ENCODE assay signal across 16 cellular contexts in the genomic region with DNA sequence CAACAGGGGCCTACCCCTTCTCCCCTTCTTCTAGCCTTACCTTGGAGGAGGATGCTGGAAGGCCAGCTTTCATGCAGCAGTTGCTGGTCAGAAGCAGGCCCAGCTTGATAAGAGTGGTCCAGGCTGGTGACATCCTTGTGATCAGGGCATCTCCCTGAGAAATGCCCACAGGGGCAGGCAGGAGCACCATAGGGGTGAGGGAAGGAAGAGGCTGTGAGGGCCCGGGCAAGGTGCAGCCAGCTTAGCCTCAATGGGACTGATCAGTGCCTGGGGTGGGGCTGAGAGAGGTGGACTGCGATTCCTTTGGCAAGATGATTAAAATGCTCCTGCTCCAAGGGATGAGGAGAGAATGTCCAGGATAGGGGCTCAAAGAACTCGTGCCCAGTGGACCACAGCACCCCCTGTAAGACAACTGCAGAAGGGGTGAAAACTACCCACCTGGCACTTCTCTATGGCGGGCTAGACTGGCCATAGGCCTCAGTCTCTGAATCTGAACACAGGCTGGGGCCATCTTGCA. TPM values are rescaled to one million over a fixed set of nuclear protein-coding genes. Genes with fewer than 3 reads are reported as not detected.
A peak's percentile ranks its signal among the peaks of the same experiment; 100 is the strongest.
DNase-seq lines count a peak whose midpoint lies in the region; ATAC-seq, FAIRE-seq and TF ChIP-seq lines count a peak whose summit lies in the region.
"Had no signal": no experiment of that assay in that cellular context is flagged by ENCODE, and none has a peak within 500 bp of the region (broad histone marks: within the 10 kb centered on the region; RNA-seq: fewer than 3 reads in every experiment).

No MANE protein-coding gene starts in this region.

- H3K4me1 Mint-ChIP-seq in activated T-cell treated with anti-CD3 and anti-CD28 coated beads, Interleukin-2, amount 50 U/mL, for 72 hours (ENCODE audit: low read depth) = peaks cover 48% of the 10 kb centered on the region
- peaks cover 25% of the 10 kb centered on the region for H3K4me1 Mint-ChIP-seq in T-helper 2 cell treated with Interferon-gamma antibody and Interleukin-4, amounts not matched to agents 5 μg/mL and 100 μg/mL, for 36 hours (ENCODE audit: low read depth)

- H3K79me2 ChIP-seq in HepG2 (ENCODE audit: insufficient read depth, low read length) = peaks cover 23% of the 10 kb centered on the region

- no peak for TF ChIP-seq EP300 in HepG2 (IDR thresholded peaks at IDR 0.05; ENCODE audit: low read depth in 2 of 2, low read length in 2 of 2)
- TF ChIP-seq EP300 in HepG2 (CRISPR knock-in tag; IDR thresholded peaks at IDR 0.05; ENCODE audit: borderline replicate concordance) = no peak

- H3K4me1 ChIP-seq in HepG2 (ENCODE audit: insufficient read depth, low read length) (peaks cover 72% of the 10 kb centered on the region), gastrocnemius medialis (peaks cover 49 to 58% of the 10 kb centered on the region in 2 donors)

- FAIRE-seq in HepG2 (lab: Jason Lieb, UNC) = no peak
- FAIRE-seq: G401.6 had no signal

- TF ChIP-seq CTCF in HepG2 (CRISPR knock-in tag; IDR thresholded peaks at IDR 0.05) (no peak), gastrocnemius medialis (IDR thresholded peaks at IDR 0.05 in 4 of 5, conservative IDR thresholded peaks at IDR 0.05 in 1 of 5) (no peak)

- peak in 1 of 2 donors; percentile 64 for DNase-seq in activated T-cell treated with anti-CD3 and anti-CD28 coated beads, Interleukin-2, amount 50 U/mL, for 72 hours
- no peak for DNase-seq in activated T-cell treated with anti-CD3 and anti-CD28 coated beads, Interleukin-2, amount 50 U/mL, for 1 hour
- DNase-seq in T-helper 2 cell treated with Interferon-gamma antibody and Interleukin-4, amounts not matched to agents 5 μg/mL and 100 μg/mL, for 36 hours (ENCODE audit: low spot score) = no peak
- DNase-seq in HepG2 (ENCODE audit: low spot score) (no peak), gastrocnemius medialis (no peak)
- DNase-seq: foreskin melanocyte; KBM-7; kidney glomerular epithelial cell; NCI-H187 treated with DMSO at 0.1 percent for 48 hours; NK-92 treated with Interleukin-12 subunit alpha and Interleukin-12 subunit beta, amount 100 ng/mL, for 24 hours had no signal

- intact Hi-C loops in HepG2 (cut with micrococcal nuclease; ENCODE audit: unreplicated experiment) = no loop called here
- intact Hi-C loops in gastrocnemius medialis (cut with DNase I; ENCODE audit: low total_unique reads) = no loop called here

- TF ChIP-seq RAD21 in HepG2 (CRISPR knock-in tag; IDR thresholded peaks at IDR 0.05) = no peak

- H3K27me3 Mint-ChIP-seq in activated T-cell treated with anti-CD3 and anti-CD28 coated beads, Interleukin-2, amount 50 U/mL, for 72 hours (ENCODE audit: low read depth) = no peaks in the 10 kb centered on the region
- H3K27me3 Mint-ChIP-seq in T-helper 2 cell treated with Interferon-gamma antibody and Interleukin-4, amounts not matched to agents 5 μg/mL and 100 μg/mL, for 36 hours (ENCODE audit: low read depth) = peaks cover under 1% of the 10 kb centered on the region

- H3K9me3 Mint-ChIP-seq in activated T-cell treated with anti-CD3 and anti-CD28 coated beads, Interleukin-2, amount 50 U/mL, for 72 hours = no peaks in the 10 kb centered on the region
- no peaks in the 10 kb centered on the region for H3K9me3 Mint-ChIP-seq in T-helper 2 cell treated with Interferon-gamma antibody and Interleukin-4, amounts not matched to agents 5 μg/mL and 100 μg/mL, for 36 hours

- H3K4me3 ChIP-seq in HepG2 (replicated peaks in 1 of 3; ENCODE audit: insufficient read depth in 1 of 3, low read depth in 2 of 3, low read length in 3 of 3) = no peak overlapping the region
- no peak overlapping the region for H3K4me3 ChIP-seq in gastrocnemius medialis
- H3K4me3 ChIP-seq: SK-N-MC had no signal

- no peak overlapping the region for H3K9ac ChIP-seq in HepG2 (ENCODE audit: insufficient read depth, low read depth, low read length)

- no peak overlapping the region for H2AFZ ChIP-seq in HepG2 (ENCODE audit: low read length)

- H3K9me3 ChIP-seq in HepG2 (ENCODE audit: low read length) (no peaks in the 10 kb centered on the region), gastrocnemius medialis (no peaks in the 10 kb centered on the region)

- TF ChIP-seq POLR2A in HepG2 (IDR thresholded peaks at IDR 0.05; ENCODE audit: insufficient read depth in 1 of 2, low read depth in 2 of 2, low read length in 2 of 2) (no peak), gastrocnemius medialis (IDR thresholded peaks at IDR 0.05) (no peak)

- H3K27ac ChIP-seq in HepG2 (ENCODE audit: extremely low read length, insufficient read depth, low read length) = no peak overlapping the region
- peak overlapping the region; percentile 91 to 98 (median 98) for H3K27ac ChIP-seq in gastrocnemius medialis
- H3K27ac ChIP-seq: SK-N-MC had no signal

- no peak overlapping the region for H3K4me2 ChIP-seq in HepG2 (ENCODE audit: low read depth, low read length)

- H4K20me1 ChIP-seq in HepG2 (ENCODE audit: insufficient read depth, low read length) = peaks cover 32% of the 10 kb centered on the region

- POLR2A ChIA-PET in HepG2 (lab: Yijun Ruan, JAX) = interaction anchor here (2.1 to 13.1 kb wide), 7 partner anchors 11 to 102 kb away, joined by 5 to 390 read pairs (median 25); a partner anchor contains a TSS

- peaks cover 18 to 26% of the 10 kb centered on the region in 2 donors for H3K36me3 Mint-ChIP-seq in activated T-cell treated with anti-CD3 and anti-CD28 coated beads, Interleukin-2, amount 50 U/mL, for 72 hours (ENCODE audit: insufficient read depth in 2 of 2)
- peaks cover 37% of the 10 kb centered on the region for H3K36me3 Mint-ChIP-seq in T-helper 2 cell treated with Interferon-gamma antibody and Interleukin-4, amounts not matched to agents 5 μg/mL and 100 μg/mL, for 36 hours (ENCODE audit: low read depth)

- H3K36me3 ChIP-seq in HepG2 (replicated peaks in 1 of 2; ENCODE audit: control insufficient read depth in 1 of 2, insufficient read depth in 2 of 2, low read length in 2 of 2) (peaks cover 8 to 9% of the 10 kb centered on the region in 2 experiments; a peak in 4 of 5 replicates), gastrocnemius medialis (peaks cover 0 to 35% of the 10 kb centered on the region in 2 donors)

- CTCF ChIA-PET in HepG2 (lab: Yijun Ruan, JAX; ENCODE audit: low intra/inter-chr PET ratio, low total read pairs) = no interaction called here

- no TSS peak for BruUV-seq in HepG2 (replicated peaks; lab: Mats Ljungman, UMichigan)

- WGBS in HepG2 (ENCODE audit: low lambda C conversion rate) = 96% methylated on average over 4 of the region's 4 CpGs

- peak overlapping the region in 1 of 2 donors; percentile 30 for H3K4me3 Mint-ChIP-seq in activated T-cell treated with anti-CD3 and anti-CD28 coated beads, Interleukin-2, amount 50 U/mL, for 72 hours
- no peak overlapping the region for H3K4me3 Mint-ChIP-seq in T-helper 2 cell treated with Interferon-gamma antibody and Interleukin-4, amounts not matched to agents 5 μg/mL and 100 μg/mL, for 36 hours

- in situ Hi-C loops in HepG2 (cut with HindIII; ENCODE audit: extremely low pct_ligation_motif_present, low pct_unique_long_range_greater_than_20kb) (no loop called here), gastrocnemius medialis (cut with MboI; ENCODE audit: low sequenced_read_pairs in 4 of 4) (loop anchor here in 1 of 4 donors (25.0 kb wide), 1 partner anchor 113 kb away; a partner anchor contains a TSS)

- peak overlapping the region; percentile 85 for H3K27ac Mint-ChIP-seq in activated T-cell treated with anti-CD3 and anti-CD28 coated beads, Interleukin-2, amount 50 U/mL, for 72 hours
- peak overlapping the region; percentile 26 for H3K27ac Mint-ChIP-seq in T-helper 2 cell treated with Interferon-gamma antibody and Interleukin-4, amounts not matched to agents 5 μg/mL and 100 μg/mL, for 36 hours

- peak in 1 of 2 donors; percentile 7 for ATAC-seq in activated T-cell treated with anti-CD3 and anti-CD28 coated beads, Interleukin-2, amount 50 U/mL, for 72 hours (replicated peaks in 1 of 2)
- ATAC-seq in HepG2 = peak; percentile 13
- ATAC-seq in gastrocnemius medialis = no peak
- no peak for ATAC-seq in HG03045 (IDR thresholded peaks at IDR 0.05; ENCODE audit: unreplicated experiment)
- ATAC-seq in HG02588 (IDR thresholded peaks at IDR 0.05; ENCODE audit: unreplicated experiment) = no peak
- no peak for ATAC-seq in GM18858 (IDR thresholded peaks at IDR 0.05; ENCODE audit: unreplicated experiment)
- ATAC-seq: activated CD4-positive, CD25-positive, alpha-beta regulatory T cell treated with anti-CD3 and anti-CD28 coated beads, Interleukin-2, amount 50 U/mL, for 24 hours had no signal

- H3K27me3 ChIP-seq in HepG2 (ENCODE audit: control insufficient read depth in 1 of 2, insufficient read depth in 2 of 2, low read length in 2 of 2) = no peaks in the 10 kb centered on the region; a peak in 1 of 5 replicates
- no peaks in the 10 kb centered on the region for H3K27me3 ChIP-seq in gastrocnemius medialis

RNA-seq across cellular contexts. Expression of a gene that starts 9.5 kb away (rescaled TPM):
- 10 to 100 TPM; 41.9 to 51.2 TPM for total RNA-seq in activated T-cell treated with anti-CD3 and anti-CD28 coated beads, Interleukin-2, amount 50 U/mL, for 72 hours
- 93.6 and 95.6 TPM in 2 replicates for total RNA-seq in HepG2 (2016; rRNA removed; fragmentation: Illumina TruSeq; extraction: Trizol)
- 31.6 and 39.5 TPM in 2 replicates for total RNA-seq in HepG2 (2016; cell fraction: cytosol; rRNA removed; fragmentation: Illumina TruSeq; extraction: Trizol; ENCODE audit: low read depth)
- 94.0 and 98.0 TPM in 2 replicates for total RNA-seq in HepG2 (2016; cell fraction: insoluble cytoplasmic fraction; rRNA removed; fragmentation: Illumina TruSeq; extraction: Trizol)
- total RNA-seq in HepG2 (2016; cell fraction: membrane; rRNA removed; fragmentation: Illumina TruSeq; extraction: Trizol) = 35.0 and 44.2 TPM in 2 replicates
- total RNA-seq in HepG2 (2016; cell fraction: nucleus; rRNA removed; fragmentation: Illumina TruSeq; extraction: Trizol) = 44.3 and 48.9 TPM in 2 replicates
- 59.9 and 93.0 TPM in 2 replicates for polyA plus RNA-seq in HepG2 (2011; rRNA removed)
- 65.7 and 112 TPM in 2 replicates for polyA plus RNA-seq in HepG2 (2011; cell fraction: cytosol; rRNA removed)
- polyA plus RNA-seq in HepG2 (2011; cell fraction: nucleus; rRNA removed) = 162 and 164 TPM in 2 replicates
- polyA plus RNA-seq in HepG2 (2012) = 57.4 and 59.7 TPM in 2 replicates
- 29.0 and 30.8 TPM in 2 replicates for polyA plus RNA-seq in HepG2 (2016; cell fraction: cytosol; fragmentation: Illumina TruSeq; extraction: Trizol; ENCODE audit: low read depth)
- 86.3 and 86.5 TPM in 2 replicates for polyA plus RNA-seq in HepG2 (2016; cell fraction: insoluble cytoplasmic fraction; fragmentation: Illumina TruSeq; extraction: Trizol; ENCODE audit: low read depth)
- polyA plus RNA-seq in HepG2 (2016; cell fraction: membrane; fragmentation: Illumina TruSeq; extraction: Trizol; ENCODE audit: low read depth) = 25.3 and 27.1 TPM in 2 replicates
- polyA plus RNA-seq in HepG2 (2016; cell fraction: nucleus; fragmentation: Illumina TruSeq; extraction: Trizol; ENCODE audit: insufficient read depth, low read depth) = 72.3 and 78.9 TPM in 2 replicates
- 28.9 and 121 TPM in 2 replicates for polyA minus RNA-seq in HepG2 (2011; rRNA and poly(A)+ RNA removed; ENCODE audit: low replicate concordance)
- 45.9 and 49.6 TPM in 2 replicates for polyA minus RNA-seq in HepG2 (2011; cell fraction: cytosol; rRNA and poly(A)+ RNA removed)
- 26.3 and 28.6 TPM in 2 replicates for polyA minus RNA-seq in HepG2 (2011; cell fraction: nucleus; rRNA and poly(A)+ RNA removed)
- 10 to 100 TPM in 2 of 4 donors, 1 to 10 TPM in 2; 8.7 to 18.3 (median 11.0) TPM for total RNA-seq in gastrocnemius medialis

RNA-seq across cellular contexts. Expression of a gene that starts 10.1 kb away (rescaled TPM):
- total RNA-seq in activated T-cell treated with anti-CD3 and anti-CD28 coated beads, Interleukin-2, amount 50 U/mL, for 72 hours = 10 to 100 TPM; 20.7 to 22.6 TPM
- 28.6 and 33.0 TPM in 2 replicates for total RNA-seq in HepG2 (2016; rRNA removed; fragmentation: Illumina TruSeq; extraction: Trizol)
- 37.2 and 44.0 TPM in 2 replicates for total RNA-seq in HepG2 (2016; cell fraction: cytosol; rRNA removed; fragmentation: Illumina TruSeq; extraction: Trizol; ENCODE audit: low read depth)
- 21.2 and 33.0 TPM in 2 replicates for total RNA-seq in HepG2 (2016; cell fraction: insoluble cytoplasmic fraction; rRNA removed; fragmentation: Illumina TruSeq; extraction: Trizol)
- 58.6 and 59.5 TPM in 2 replicates for total RNA-seq in HepG2 (2016; cell fraction: membrane; rRNA removed; fragmentation: Illumina TruSeq; extraction: Trizol)
- total RNA-seq in HepG2 (2016; cell fraction: nucleus; rRNA removed; fragmentation: Illumina TruSeq; extraction: Trizol) = 38.6 and 43.6 TPM in 2 replicates
- polyA plus RNA-seq in HepG2 (2011; rRNA removed) = 30.7 and 31.6 TPM in 2 replicates
- 18.7 and 21.7 TPM in 2 replicates for polyA plus RNA-seq in HepG2 (2011; cell fraction: cytosol; rRNA removed)
- 50.0 and 56.4 TPM in 2 replicates for polyA plus RNA-seq in HepG2 (2011; cell fraction: nucleus; rRNA removed)
- 20.8 and 23.9 TPM in 2 replicates for polyA plus RNA-seq in HepG2 (2012)
- polyA plus RNA-seq in HepG2 (2016; cell fraction: cytosol; fragmentation: Illumina TruSeq; extraction: Trizol; ENCODE audit: low read depth) = 55.3 and 62.7 TPM in 2 replicates
- polyA plus RNA-seq in HepG2 (2016; cell fraction: insoluble cytoplasmic fraction; fragmentation: Illumina TruSeq; extraction: Trizol; ENCODE audit: low read depth) = 28.7 and 35.1 TPM in 2 replicates
- 64.7 and 69.9 TPM in 2 replicates for polyA plus RNA-seq in HepG2 (2016; cell fraction: membrane; fragmentation: Illumina TruSeq; extraction: Trizol; ENCODE audit: low read depth)
- 52.8 and 60.0 TPM in 2 replicates for polyA plus RNA-seq in HepG2 (2016; cell fraction: nucleus; fragmentation: Illumina TruSeq; extraction: Trizol; ENCODE audit: insufficient read depth, low read depth)
- 24.3 and 28.1 TPM in 2 replicates for polyA minus RNA-seq in HepG2 (2011; rRNA and poly(A)+ RNA removed; ENCODE audit: low replicate concordance)
- polyA minus RNA-seq in HepG2 (2011; cell fraction: cytosol; rRNA and poly(A)+ RNA removed) = 10.4 and 14.9 TPM in 2 replicates
- 78.9 and 91.3 TPM in 2 replicates for polyA minus RNA-seq in HepG2 (2011; cell fraction: nucleus; rRNA and poly(A)+ RNA removed)
- 10 to 100 TPM; 10.4 to 19.2 (median 13.1) TPM for total RNA-seq in gastrocnemius medialis

RNA-seq across cellular contexts. Expression of a gene that starts 53.3 kb away (rescaled TPM):
- total RNA-seq in activated T-cell treated with anti-CD3 and anti-CD28 coated beads, Interleukin-2, amount 50 U/mL, for 72 hours = 1 to 10 TPM; 2.7 to 3.5 TPM
- total RNA-seq in HepG2 (2016; rRNA removed; fragmentation: Illumina TruSeq; extraction: Trizol) = 4.0 and 6.9 TPM in 2 replicates
- total RNA-seq in HepG2 (2016; cell fraction: cytosol; rRNA removed; fragmentation: Illumina TruSeq; extraction: Trizol; ENCODE audit: low read depth) = 9.2 and 10.4 TPM in 2 replicates
- 3.9 and 6.3 TPM in 2 replicates for total RNA-seq in HepG2 (2016; cell fraction: insoluble cytoplasmic fraction; rRNA removed; fragmentation: Illumina TruSeq; extraction: Trizol)
- total RNA-seq in HepG2 (2016; cell fraction: membrane; rRNA removed; fragmentation: Illumina TruSeq; extraction: Trizol) = 10.1 and 14.6 TPM in 2 replicates
- total RNA-seq in HepG2 (2016; cell fraction: nucleus; rRNA removed; fragmentation: Illumina TruSeq; extraction: Trizol) = 3.7 and 3.9 TPM in 2 replicates
- polyA plus RNA-seq in HepG2 (2011; rRNA removed) = 14.5 and 14.7 TPM in 2 replicates
- 5.1 and 8.2 TPM in 2 replicates for polyA plus RNA-seq in HepG2 (2011; cell fraction: cytosol; rRNA removed)
- polyA plus RNA-seq in HepG2 (2011; cell fraction: nucleus; rRNA removed) = 28.7 and 39.5 TPM in 2 replicates
- 13.2 and 14.2 TPM in 2 replicates for polyA plus RNA-seq in HepG2 (2012)
- 36.1 and 40.9 TPM in 2 replicates for polyA plus RNA-seq in HepG2 (2016; cell fraction: cytosol; fragmentation: Illumina TruSeq; extraction: Trizol; ENCODE audit: low read depth)
- 10.5 and 16.8 TPM in 2 replicates for polyA plus RNA-seq in HepG2 (2016; cell fraction: insoluble cytoplasmic fraction; fragmentation: Illumina TruSeq; extraction: Trizol; ENCODE audit: low read depth)
- 41.4 and 43.0 TPM in 2 replicates for polyA plus RNA-seq in HepG2 (2016; cell fraction: membrane; fragmentation: Illumina TruSeq; extraction: Trizol; ENCODE audit: low read depth)
- 20.5 and 28.1 TPM in 2 replicates for polyA plus RNA-seq in HepG2 (2016; cell fraction: nucleus; fragmentation: Illumina TruSeq; extraction: Trizol; ENCODE audit: insufficient read depth, low read depth)
- polyA minus RNA-seq in HepG2 (2011; rRNA and poly(A)+ RNA removed; ENCODE audit: low replicate concordance) = 25.3 and 28.4 TPM in 2 replicates
- polyA minus RNA-seq in HepG2 (2011; cell fraction: cytosol; rRNA and poly(A)+ RNA removed) = 8.4 and 12.7 TPM in 2 replicates
- 3.2 and 6.3 TPM in 2 replicates for polyA minus RNA-seq in HepG2 (2011; cell fraction: nucleus; rRNA and poly(A)+ RNA removed)
- 10 to 100 TPM in 1 of 4 donors, 1 to 10 TPM in 3; 3.6 to 20.2 (median 6.3) TPM for total RNA-seq in gastrocnemius medialis
